In genomic region chr5:120779674-120780073, GRCh38 we compare ENCODE assay signal across 20 cellular contexts.
DNase-seq lines count a peak whose midpoint lies in the region; ATAC-seq and TF ChIP-seq lines count a peak whose summit lies in the region.
"Had no signal": no experiment of that assay in that cellular context is flagged by ENCODE, and none has a peak within 500 bp of the region (broad histone marks: within the 10 kb centered on the region; RNA-seq: fewer than 3 reads in every experiment).

No MANE protein-coding gene starts in this region.

- no peak for TF ChIP-seq CTCF in WI38 (IDR thresholded peaks at IDR 0.05; ENCODE audit: low read depth, low read length)
- no peak for TF ChIP-seq CTCF in fibroblast of lung (conservative IDR thresholded peaks at IDR 0.05 in 1 of 2, IDR thresholded peaks at IDR 0.05 in 1 of 2; ENCODE audit: low read depth in 1 of 2, low read length in 2 of 2)
- no peak for TF ChIP-seq CTCF in thoracic aorta (IDR thresholded peaks at IDR 0.05)
- no peak for TF ChIP-seq CTCF in prostate gland (IDR thresholded peaks at IDR 0.05)

- no peaks in the 10 kb centered on the region for H3K36me3 ChIP-seq in GM23248 (ENCODE audit: low read depth)
- no peaks in the 10 kb centered on the region for H3K36me3 ChIP-seq in fibroblast of lung (ENCODE audit: control insufficient read depth, insufficient read depth, low read length)
- no peaks in the 10 kb centered on the region for H3K36me3 ChIP-seq in thoracic aorta
- H3K36me3 ChIP-seq in prostate gland: no peaks in the 10 kb centered on the region

- H3K4me1 ChIP-seq in GM23248 (ENCODE audit: insufficient read depth) (peaks cover 31% of the 10 kb centered on the region), fibroblast of lung (ENCODE audit: control insufficient read depth, extremely low read depth, insufficient read depth, low read length) (peaks cover 2% of the 10 kb centered on the region), thoracic aorta (ENCODE audit: control insufficient read depth in 1 of 2, low read depth in 2 of 2) (peaks cover 3 to 10% of the 10 kb centered on the region in 2 donors), prostate gland (replicated peaks) (no peaks in the 10 kb centered on the region)
- H3K4me1 ChIP-seq: testis had no signal

- H3K27ac ChIP-seq in GM23248 (peak overlapping the region; percentile 69), fibroblast of lung (ENCODE audit: insufficient read depth, low read length) (peak overlapping the region; percentile 13), thoracic aorta (no peak overlapping the region), prostate gland (no peak overlapping the region)
- H3K27ac ChIP-seq: C4-2B, testis had no signal

- peak; percentile 80 for DNase-seq in GM23248
- peak; percentile 42 to 84 for DNase-seq in fibroblast of lung (ENCODE audit: low read depth in 2 of 2)
- no peak for DNase-seq in thoracic aorta (ENCODE audit: low spot score)
- no peak for DNase-seq in KBM-7
- no peak for DNase-seq in prostate gland (ENCODE audit: low spot score)
- DNase-seq: activated CD4-positive, CD25-positive, alpha-beta regulatory T cell; caudate nucleus; DMS 273 treated with DMSO at 0.1 percent for 48 hours; effector CD8-positive, alpha-beta T cell; hippocampal formation; KG1; naive thymus-derived CD4-positive, alpha-beta T cell; NCI-H1092 treated with DMSO at 0.1 percent for 48 hours; NCI-H2081 treated with DMSO at 0.1 percent for 48 hours; NCI-H69; stimulated activated CD4-positive, alpha-beta T cell treated with anti-CD3 and anti-CD28 coated beads, Interleukin-12 subunit alpha, Interleukin-12 subunit beta, amount 100 ng/mL, for 4 hours; testis had no signal

- H2AFZ ChIP-seq in GM23248 (peak overlapping the region; percentile 57), fibroblast of lung (ENCODE audit: low read length) (peak overlapping the region; percentile 66)

- TF ChIP-seq POLR2A in prostate gland (IDR thresholded peaks at IDR 0.05): no peak

- ATAC-seq in thoracic aorta (ENCODE audit: insufficient number of reproducible peaks, low FRiP score, low read depth) (no peak), HG02840 (IDR thresholded peaks at IDR 0.05; ENCODE audit: low FRiP score, unreplicated experiment) (no peak)
- ATAC-seq: naive thymus-derived CD4-positive, alpha-beta T cell had no signal

- H3K4me2 ChIP-seq in GM23248 (ENCODE audit: unreplicated experiment) (peak overlapping the region; percentile 79), fibroblast of lung (ENCODE audit: extremely low read depth, insufficient read depth, low read length) (peak overlapping the region; percentile 21)

- in situ Hi-C loops in GM23248 (cut with MboI): no loop called here
- in situ Hi-C loops in KBM-7 (cut with MboI; ENCODE audit: low pct_unique_long_range_greater_than_20kb, low sequenced_read_pairs): no loop called here

- H3K9me3 ChIP-seq in GM23248 (ENCODE audit: low read depth): no peaks in the 10 kb centered on the region
- H3K9me3 ChIP-seq in fibroblast of lung (ENCODE audit: control insufficient read depth, insufficient read depth, low read depth, low read length): no peaks in the 10 kb centered on the region
- no peaks in the 10 kb centered on the region for H3K9me3 ChIP-seq in thoracic aorta
- H3K9me3 ChIP-seq in prostate gland: no peaks in the 10 kb centered on the region
- H3K9me3 ChIP-seq: testis had no signal

- intact Hi-C loops in prostate gland (cut with DNase I): no loop called here

- peaks cover 30% of the 10 kb centered on the region for H3F3A ChIP-seq in GM23248 (ENCODE audit: insufficient read depth)

- H4K20me1 ChIP-seq in GM23248 (ENCODE audit: insufficient read depth): no peaks in the 10 kb centered on the region
- no peaks in the 10 kb centered on the region for H4K20me1 ChIP-seq in fibroblast of lung (ENCODE audit: control insufficient read depth, extremely low read depth, insufficient read depth, low read length)

- H3K9ac ChIP-seq in GM23248 (peak overlapping the region; percentile 63), fibroblast of lung (ENCODE audit: insufficient read depth, low read length) (no peak overlapping the region)

- WGBS in GM23248 (ENCODE audit: low coverage in 1 of 2, low lambda C conversion rate in 2 of 2, missing lambda C conversion rate in 2 of 2), 2 experiments: 0 to 3% methylated on average over 2 of the region's 2 CpGs
- 51% methylated on average over 2 of the region's 2 CpGs for WGBS in prostate gland

- H3K27me3 ChIP-seq in GM23248 (replicated peaks; ENCODE audit: insufficient read depth) (no peaks in the 10 kb centered on the region), fibroblast of lung (ENCODE audit: control insufficient read depth, insufficient read depth, low read length) (no peaks in the 10 kb centered on the region), thoracic aorta (replicated peaks; ENCODE audit: insufficient read depth) (no peaks in the 10 kb centered on the region), prostate gland (replicated peaks; ENCODE audit: insufficient read depth) (no peaks in the 10 kb centered on the region)
- H3K27me3 ChIP-seq: testis had no signal

- no peaks in the 10 kb centered on the region for H3K79me2 ChIP-seq in GM23248 (ENCODE audit: insufficient read depth)
- H3K79me2 ChIP-seq in fibroblast of lung (ENCODE audit: control insufficient read depth, insufficient read depth, low read length): no peaks in the 10 kb centered on the region

- peak overlapping the region; percentile 68 for H3K4me3 ChIP-seq in GM23248
- H3K4me3 ChIP-seq in WI38 (ENCODE audit: low read depth, low read length): peak overlapping the region; percentile 51
- H3K4me3 ChIP-seq in fibroblast of lung (replicated peaks in 1 of 4; ENCODE audit: control extremely low read depth in 1 of 4, insufficient read depth in 1 of 4, low read depth in 3 of 4, low read length in 4 of 4): peak overlapping the region; percentile 3 to 49 (median 24)
- peak overlapping the region; percentile 58 for H3K4me3 ChIP-seq in thoracic aorta
- H3K4me3 ChIP-seq in prostate gland: no peak overlapping the region

- no peaks in the 10 kb centered on the region; the same call in 1 of the 2 replicates for H3K9me2 ChIP-seq in GM23248 (ENCODE audit: insufficient read depth)

Comparison
In these comparisons a context has a peak if more than half of its experiments do, and no peak if none do; other contexts are left out.
1. DNase-seq: peak in GM23248 (single experiment) and fibroblast of lung (2 of 2); none in thoracic aorta (single experiment), KBM-7 (single experiment) and prostate gland (single experiment).
2. H3K27ac ChIP-seq: peak in GM23248 (single experiment) and fibroblast of lung (single experiment); none in thoracic aorta (0 of 2) and prostate gland (0 of 2).
3. H3K4me3 ChIP-seq: peak in GM23248 (single experiment), WI38 (single experiment), fibroblast of lung (4 of 4) and thoracic aorta (single experiment); none in prostate gland (0 of 2).